In genomic region chr11:35190804-35191348, GRCh38 we compare ENCODE assay signal across 14 cellular contexts. TPM values are rescaled to one million over a fixed set of nuclear protein-coding genes. Genes with fewer than 3 reads are reported as not detected.
DNase-seq lines count a peak whose midpoint lies in the region; ATAC-seq and TF ChIP-seq lines count a peak whose summit lies in the region.
"Had no signal": no experiment of that assay in that cellular context is flagged by ENCODE, and none has a peak within 500 bp of the region (broad histone marks: within the 10 kb centered on the region; RNA-seq: fewer than 3 reads in every experiment).

No MANE protein-coding gene starts in this region.

- peaks cover 87% of the 10 kb centered on the region for H3K4me1 ChIP-seq in OCI-LY3 (ENCODE audit: low read length)

- ATAC-seq in activated CD4-positive, CD25-positive, alpha-beta regulatory T cell treated with anti-CD3 and anti-CD28 coated beads, Interleukin-2, amount 50 U/mL, for 24 hours = peak; percentile 56 to 59
- no peak for ATAC-seq in stimulated activated memory B cell treated with anti-CD40 and anti-IgM and Interleukin-4, amounts not matched to agents 10 μg/mL and 1 μg/mL and 100 μg/mL, for 72 hours
- no peak for ATAC-seq in HG03159 (IDR thresholded peaks at IDR 0.05; ENCODE audit: unreplicated experiment)

- peaks cover 96% of the 10 kb centered on the region for H4K20me1 ChIP-seq in OCI-LY3 (ENCODE audit: insufficient read depth, low read length)

- 0 out of 2 replicates have a peak overlapping the region, but pooled peaks have one; percentile 9 for H3K4me2 ChIP-seq in OCI-LY3 (ENCODE audit: low read length)
- H3K4me2 ChIP-seq: KMS-11 had no signal

- H3K27me3 Mint-ChIP-seq in immature natural killer cell (ENCODE audit: low read depth in 3 of 3) = peaks cover 0 to 3% (median 2%) of the 10 kb centered on the region in 3 donors
- H3K27me3 Mint-ChIP-seq in stimulated activated memory B cell treated with anti-CD40 and anti-IgM and Interleukin-4, amounts not matched to agents 10 μg/mL and 1 μg/mL and 100 μg/mL, for 72 hours = no peaks in the 10 kb centered on the region
- H3K27me3 Mint-ChIP-seq: activated CD4-positive, alpha-beta T cell treated with anti-CD3 and anti-CD28 coated beads, Interleukin-2, amount 10 ng/mL, durations not matched to agents 24 days and 14 days had no signal

- peak overlapping the region; percentile 43 for H3K27ac ChIP-seq in OCI-LY3 (ENCODE audit: low read length)
- H3K27ac ChIP-seq: adrenal gland, KMS-11 had no signal

- no peak overlapping the region for H3K4me3 Mint-ChIP-seq in immature natural killer cell
- no peak overlapping the region for H3K4me3 Mint-ChIP-seq in stimulated activated memory B cell treated with anti-CD40 and anti-IgM and Interleukin-4, amounts not matched to agents 10 μg/mL and 1 μg/mL and 100 μg/mL, for 72 hours
- H3K4me3 Mint-ChIP-seq: activated CD4-positive, alpha-beta T cell treated with anti-CD3 and anti-CD28 coated beads, Interleukin-2, amount 10 ng/mL, durations not matched to agents 24 days and 14 days had no signal

- H3K36me3 Mint-ChIP-seq in immature natural killer cell = peaks cover 39 to 71% (median 44%) of the 10 kb centered on the region in 3 donors
- peaks cover 74% of the 10 kb centered on the region for H3K36me3 Mint-ChIP-seq in stimulated activated memory B cell treated with anti-CD40 and anti-IgM and Interleukin-4, amounts not matched to agents 10 μg/mL and 1 μg/mL and 100 μg/mL, for 72 hours

- peaks cover 97% of the 10 kb centered on the region for H3K79me2 ChIP-seq in OCI-LY3 (ENCODE audit: low read length)

- no peak for DNase-seq in activated CD4-positive, CD25-positive, alpha-beta regulatory T cell treated with anti-CD3 and anti-CD28 coated beads, Interleukin-2, amount 50 U/mL, for 72 hours
- no peak for DNase-seq in immature natural killer cell
- no peak for DNase-seq in DMS153 treated with DMSO at 0.1 percent for 48 hours (lab: John Stamatoyannopoulos, UW; ENCODE audit: unreplicated experiment)
- DNase-seq in cerebellar nuclear complex (lab: John Stamatoyannopoulos, UW) = no peak
- DNase-seq: activated CD4-positive, alpha-beta T cell treated with anti-CD3 and anti-CD28 coated beads, Interleukin-2, amount 10 ng/mL, durations not matched to agents 24 days and 14 days; adrenal gland; effector CD8-positive, alpha-beta T cell; NCI-H2227 treated with DMSO at 0.1 percent for 48 hours; small intestine had no signal

- H3K4me3 ChIP-seq in OCI-LY3 (ENCODE audit: low read length) = no peak overlapping the region
- H3K4me3 ChIP-seq: adrenal gland had no signal

- no peaks in the 10 kb centered on the region for H3K9me3 Mint-ChIP-seq in immature natural killer cell
- no peaks in the 10 kb centered on the region for H3K9me3 Mint-ChIP-seq in stimulated activated memory B cell treated with anti-CD40 and anti-IgM and Interleukin-4, amounts not matched to agents 10 μg/mL and 1 μg/mL and 100 μg/mL, for 72 hours
- H3K9me3 Mint-ChIP-seq: activated CD4-positive, alpha-beta T cell treated with anti-CD3 and anti-CD28 coated beads, Interleukin-2, amount 10 ng/mL, durations not matched to agents 24 days and 14 days had no signal

- H2AFZ ChIP-seq in OCI-LY3 (ENCODE audit: low read depth, low read length) = no peak overlapping the region

- H3K9me3 ChIP-seq in OCI-LY3 (ENCODE audit: insufficient read depth, low read length) = no peaks in the 10 kb centered on the region
- H3K9me3 ChIP-seq: adrenal gland had no signal

- peaks cover 34 to 67% of the 10 kb centered on the region in 2 donors for H3K4me1 Mint-ChIP-seq in immature natural killer cell
- H3K4me1 Mint-ChIP-seq in stimulated activated memory B cell treated with anti-CD40 and anti-IgM and Interleukin-4, amounts not matched to agents 10 μg/mL and 1 μg/mL and 100 μg/mL, for 72 hours = peaks cover 23% of the 10 kb centered on the region

- no peak overlapping the region for H3K9ac ChIP-seq in OCI-LY3 (ENCODE audit: low read length)
- H3K9ac ChIP-seq: KMS-11 had no signal

- peaks cover 93% of the 10 kb centered on the region for H3K36me3 ChIP-seq in OCI-LY3 (replicated peaks; ENCODE audit: low read depth, low read length)

- H3K27me3 ChIP-seq in OCI-LY3 (ENCODE audit: low read depth, low read length) = no peaks in the 10 kb centered on the region
- H3K27me3 ChIP-seq: adrenal gland had no signal

- H3K27ac Mint-ChIP-seq in immature natural killer cell = peak overlapping the region in 4 of 6 donors; percentile 2 to 41 (median 19)
- H3K27ac Mint-ChIP-seq in stimulated activated memory B cell treated with anti-CD40 and anti-IgM and Interleukin-4, amounts not matched to agents 10 μg/mL and 1 μg/mL and 100 μg/mL, for 72 hours = peak overlapping the region; percentile 21
- H3K27ac Mint-ChIP-seq: activated CD4-positive, alpha-beta T cell treated with anti-CD3 and anti-CD28 coated beads, Interleukin-2, amount 10 ng/mL, durations not matched to agents 24 days and 14 days had no signal

- no peak for TF ChIP-seq CTCF in OCI-LY3 (IDR thresholded peaks at IDR 0.05; ENCODE audit: low read depth, low read length)

RNA-seq across cellular contexts. Expression of gene CD44, which starts 51.9 kb away (rescaled TPM):
- polyA plus RNA-seq in immature natural killer cell = 100 to 1,000 TPM; 213 to 247 (median 216) TPM

Comparison
In these comparisons a context has a peak if more than half of its experiments do, and no peak if none do; other contexts are left out.
1. ATAC-seq: peak in activated CD4-positive, CD25-positive, alpha-beta regulatory T cell treated with anti-CD3 and anti-CD28 coated beads, Interleukin-2, amount 50 U/mL, for 24 hours (2 of 2); none in stimulated activated memory B cell treated with anti-CD40 and anti-IgM and Interleukin-4, amounts not matched to agents 10 μg/mL and 1 μg/mL and 100 μg/mL, for 72 hours (single experiment) and HG03159 (single experiment).